Comparison of ENCODE assay signal across 20 cellular contexts in genomic region chr5:107955321-107955720, GRCh38.
"Had no signal": no experiment of that assay in that cellular context is flagged by ENCODE, and none has a peak within 500 bp of the region (broad histone marks: within the 10 kb centered on the region; RNA-seq: fewer than 3 reads in every experiment).

No MANE protein-coding gene starts in this region.

- H3K4me3 ChIP-seq: esophagus squamous epithelium, gastroesophageal sphincter, mucosa of descending colon, ovary, stomach, thoracic aorta, transverse colon had no signal

- H3K9me3 ChIP-seq: esophagus squamous epithelium, gastroesophageal sphincter, mucosa of descending colon, ovary, stomach, thoracic aorta, transverse colon had no signal

- ATAC-seq: gastroesophageal sphincter; left lobe of liver; mucosa of descending colon; naive thymus-derived CD8-positive, alpha-beta T cell; right cardiac atrium had no signal

- DNase-seq: dermis blood vessel endothelial cell; esophagus squamous epithelium; foreskin fibroblast; glutamatergic neuron; islet precursor cell; mammary epithelial cell; mucosa of descending colon; naive thymus-derived CD8-positive, alpha-beta T cell; nucleus accumbens; ovary; right cardiac atrium; small intestine; stimulated activated CD4-positive, alpha-beta T cell treated with anti-CD3 and anti-CD28 coated beads, Interleukin-12 subunit alpha, Interleukin-12 subunit beta, amount 100 ng/mL, for 4 hours; stimulated activated naive CD4-positive, alpha-beta T cell; stomach; substantia nigra; transverse colon had no signal

- H3K36me3 ChIP-seq: esophagus squamous epithelium, gastroesophageal sphincter, ovary, stomach, thoracic aorta, transverse colon had no signal

- H3K4me1 ChIP-seq: esophagus squamous epithelium, gastroesophageal sphincter, stomach, transverse colon had no signal

- H3K27me3 Mint-ChIP-seq: naive thymus-derived CD8-positive, alpha-beta T cell had no signal

- H3K27me3 ChIP-seq: esophagus squamous epithelium, gastroesophageal sphincter, ovary, stomach, transverse colon had no signal

- H3K4me3 Mint-ChIP-seq: naive thymus-derived CD8-positive, alpha-beta T cell had no signal

- H3K36me3 Mint-ChIP-seq: naive thymus-derived CD8-positive, alpha-beta T cell had no signal

- H3K27ac ChIP-seq: esophagus squamous epithelium, gastroesophageal sphincter, ovary, stomach, thoracic aorta, transverse colon had no signal

- H3K9me3 Mint-ChIP-seq: naive thymus-derived CD8-positive, alpha-beta T cell had no signal

- H3K27ac Mint-ChIP-seq: naive thymus-derived CD8-positive, alpha-beta T cell had no signal
